30 cellular contexts compared by ENCODE assay signal in the genomic region with DNA sequence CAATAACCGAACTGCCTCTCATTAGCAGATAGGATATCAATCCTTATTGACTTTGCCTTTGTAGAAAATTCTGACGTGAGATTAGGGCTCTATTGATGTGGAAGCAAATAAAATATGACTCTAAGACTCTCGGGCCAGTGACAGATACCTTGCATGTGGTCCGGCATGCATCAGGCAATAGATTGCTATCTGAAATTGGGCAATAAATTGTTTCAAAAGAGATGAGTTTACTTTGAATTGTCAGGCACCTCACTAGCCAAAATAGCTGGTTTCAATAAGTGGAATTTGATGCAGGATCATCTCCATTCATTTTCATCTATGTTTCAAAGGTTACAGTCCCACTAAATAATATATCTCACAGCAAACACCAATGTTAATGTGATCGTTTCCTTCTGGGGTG.
"Had no signal": no experiment of that assay in that cellular context is flagged by ENCODE, and none has a peak within 500 bp of the region (broad histone marks: within the 10 kb centered on the region; RNA-seq: fewer than 3 reads in every experiment).

No MANE protein-coding gene starts in this region.

- H3K36me3 ChIP-seq: brain microvascular endothelial cell, WERI-Rb-1 had no signal

- H3K4me1 Mint-ChIP-seq: activated B cell treated with CpG ODN at 0.5 μM for 24 hours; activated T-helper 17 cell treated with anti-CD3 and anti-CD28 coated beads, Interleukin-2, amount 50 U/mL, for 72 hours; central memory CD8-positive, alpha-beta T cell; T-helper 17 cell had no signal

- H3K36me3 Mint-ChIP-seq: activated naive CD8-positive, alpha-beta T cell had no signal

- DNase-seq: activated B cell treated with CpG ODN at 0.5 μM for 24 hours; activated CD4-positive, alpha-beta T cell treated with anti-CD3 and anti-CD28 coated beads for 48 hours; activated CD4-positive, alpha-beta T cell treated with anti-CD3 and anti-CD28 coated beads, Interleukin-2, amount 50 U/mL, for 1 hour; activated CD4-positive, alpha-beta T cell treated with anti-CD3 and anti-CD28 coated beads, Interleukin-2, amount 50 U/mL, for 48 hours; activated CD8-positive, alpha-beta memory T cell treated with anti-CD3 and anti-CD28 coated beads for 24 hours; activated CD8-positive, alpha-beta T cell treated with anti-CD3 and anti-CD28 coated beads for 36 hours; activated effector memory CD4-positive, alpha-beta T cell treated with Interleukin-2 at 50 U/mL for 16 hours; activated gamma-delta T cell treated with Interleukin-2 at 50 U/mL for 16 hours; activated naive CD4-positive, alpha-beta T cell treated with anti-CD3 and anti-CD28 coated beads, Interleukin-2, amount 50 U/mL, for 16 hours; activated naive CD4-positive, alpha-beta T cell treated with Interleukin-2 at 50 U/mL for 16 hours; activated T-cell treated with anti-CD3 and anti-CD28 coated beads, Interleukin-2, amount 50 U/mL, for 4 hours; amniotic stem cell; anterior cingulate cortex; brain microvascular endothelial cell; dorsolateral prefrontal cortex; effector memory CD4-positive, alpha-beta T cell; endodermal cell; foreskin fibroblast; T-helper 1 cell; T-helper 17 cell; T1000; WERI-Rb-1 had no signal

- H3K4me3 Mint-ChIP-seq: activated B cell treated with CpG ODN at 0.5 μM for 24 hours; activated CD8-positive, alpha-beta T cell treated with anti-CD3 and anti-CD28 coated beads for 36 hours; activated naive CD8-positive, alpha-beta T cell; activated T-cell treated with anti-CD3 and anti-CD28 coated beads, Interleukin-2, amount 50 U/mL, for 4 hours; activated T-helper 17 cell treated with anti-CD3 and anti-CD28 coated beads, Interleukin-2, amount 50 U/mL, for 72 hours; central memory CD8-positive, alpha-beta T cell; dendritic cell treated with granulocyte-macrophage colony-stimulating factor and Interleukin-4, amounts not matched to agents 40 ng/mL and 50 ng/mL, for 4 days; endodermal cell; T-helper 17 cell; T-helper 2 cell treated with Interferon-gamma antibody and Interleukin-4, amounts not matched to agents 5 μg/mL and 100 μg/mL, for 36 hours had no signal

- H3K27ac ChIP-seq: brain microvascular endothelial cell, coronary artery, dorsolateral prefrontal cortex, WERI-Rb-1 had no signal

- H3K9me3 Mint-ChIP-seq: activated CD8-positive, alpha-beta T cell treated with anti-CD3 and anti-CD28 coated beads for 36 hours; activated T-cell treated with anti-CD3 and anti-CD28 coated beads, Interleukin-2, amount 50 U/mL, for 4 hours; activated T-helper 17 cell treated with anti-CD3 and anti-CD28 coated beads, Interleukin-2, amount 50 U/mL, for 72 hours; central memory CD8-positive, alpha-beta T cell; endodermal cell; T-helper 2 cell treated with Interferon-gamma antibody and Interleukin-4, amounts not matched to agents 5 μg/mL and 100 μg/mL, for 36 hours had no signal

- H3K27ac Mint-ChIP-seq: activated B cell treated with CpG ODN at 0.5 μM for 24 hours; activated CD8-positive, alpha-beta T cell treated with anti-CD3 and anti-CD28 coated beads for 36 hours; activated naive CD8-positive, alpha-beta T cell; activated T-helper 17 cell treated with anti-CD3 and anti-CD28 coated beads, Interleukin-2, amount 50 U/mL, for 72 hours; dendritic cell treated with granulocyte-macrophage colony-stimulating factor and Interleukin-4, amounts not matched to agents 40 ng/mL and 50 ng/mL, for 4 days; endodermal cell; T-helper 17 cell; T-helper 2 cell treated with Interferon-gamma antibody and Interleukin-4, amounts not matched to agents 5 μg/mL and 100 μg/mL, for 36 hours had no signal

- H3K27me3 ChIP-seq: brain microvascular endothelial cell, dorsolateral prefrontal cortex had no signal

- H3K27me3 Mint-ChIP-seq: activated B cell treated with CpG ODN at 0.5 μM for 24 hours; activated CD8-positive, alpha-beta T cell treated with anti-CD3 and anti-CD28 coated beads for 36 hours; activated naive CD8-positive, alpha-beta T cell; dendritic cell treated with granulocyte-macrophage colony-stimulating factor and Interleukin-4, amounts not matched to agents 40 ng/mL and 50 ng/mL, for 4 days had no signal

- H3K4me3 ChIP-seq: coronary artery, dorsolateral prefrontal cortex had no signal

- ATAC-seq: activated CD4-positive, CD25-positive, alpha-beta regulatory T cell treated with anti-CD3 and anti-CD28 coated beads, Interleukin-2, amount 50 U/mL, for 24 hours; activated CD8-positive, alpha-beta T cell treated with anti-CD3 and anti-CD28 coated beads for 36 hours; activated T-cell treated with anti-CD3 and anti-CD28 coated beads, Interleukin-2, amount 50 U/mL, for 4 hours; activated T-helper 17 cell treated with anti-CD3 and anti-CD28 coated beads, Interleukin-2, amount 50 U/mL, for 72 hours; esophagus mucosa; T-helper 17 cell had no signal
